In the genomic region with DNA sequence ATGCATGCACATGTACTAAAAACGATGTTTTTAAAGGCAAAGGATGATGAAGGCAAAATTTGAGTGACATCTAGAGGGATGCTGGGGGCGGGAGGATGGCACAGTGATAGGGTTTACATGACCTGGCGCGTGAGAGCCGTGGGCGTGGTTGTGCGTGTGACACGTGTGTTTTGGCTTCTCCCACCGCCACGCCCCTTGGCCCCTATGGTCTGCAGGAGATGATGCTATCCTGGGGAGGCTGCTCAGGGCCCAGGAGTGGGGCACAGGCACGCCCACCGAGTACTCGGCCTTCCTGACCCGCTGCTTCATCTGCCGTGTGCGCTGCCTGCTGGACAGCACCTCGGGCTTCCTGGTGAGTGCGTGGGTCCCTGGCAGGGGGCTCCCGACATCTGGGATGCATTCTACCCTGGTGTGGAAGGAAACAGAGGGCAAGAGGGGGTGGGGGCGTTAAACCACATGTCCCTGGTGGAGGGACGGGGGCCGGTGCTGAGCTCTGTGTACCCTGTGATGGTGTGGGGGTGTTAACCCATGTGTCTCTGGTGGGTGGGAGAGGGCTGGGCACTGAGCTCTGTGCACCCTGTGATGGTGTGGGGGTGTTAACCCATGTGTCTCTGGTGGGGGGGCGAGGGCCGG, we compare ENCODE assay signal across 17 cellular contexts. TPM values are rescaled to one million over a fixed set of nuclear protein-coding genes. Genes with fewer than 3 reads are reported as not detected.
DNase-seq lines count a peak whose midpoint lies in the region; ATAC-seq and TF ChIP-seq lines count a peak whose summit lies in the region.
"Had no signal": no experiment of that assay in that cellular context is flagged by ENCODE, and none has a peak within 500 bp of the region (broad histone marks: within the 10 kb centered on the region; RNA-seq: fewer than 3 reads in every experiment).

No MANE protein-coding gene starts in this region.

- in situ Hi-C loops in GM13976 (cut with MboI; ENCODE audit: low sequenced_read_pairs, unreplicated experiment) = no loop called here

- H3K9me3 ChIP-seq in endodermal cell (ENCODE audit: control insufficient read depth, low read length) = no peaks in the 10 kb centered on the region
- H3K9me3 ChIP-seq in tibial artery = no peaks in the 10 kb centered on the region
- H3K9me3 ChIP-seq: SK-N-SH had no signal

- H3K9ac ChIP-seq in endodermal cell (ENCODE audit: extremely low read depth, low read length, poor library complexity, severe bottlenecking) = no peak overlapping the region
- H3K9ac ChIP-seq: SK-N-SH had no signal

- intact Hi-C loops in cardiac septum (cut with DNase I) = no loop called here
- intact Hi-C loops in left ventricle myocardium superior (cut with micrococcal nuclease) = no loop called here
- intact Hi-C loops in tibial artery (cut with DNase I; ENCODE audit: low total_unique reads) = no loop called here

- H3K27ac ChIP-seq in endodermal cell (ENCODE audit: low read depth, low read length) = no peak overlapping the region
- no peak overlapping the region for H3K27ac ChIP-seq in tibial artery
- H3K27ac ChIP-seq: hepatocyte had no signal

- H3K36me3 Mint-ChIP-seq in endodermal cell (ENCODE audit: low read depth) = no peaks in the 10 kb centered on the region

- H3K4me3 ChIP-seq in NB4 (ENCODE audit: low read depth, low read length) (no peak overlapping the region), endodermal cell (ENCODE audit: low read length) (no peak overlapping the region), tibial artery (no peak overlapping the region)
- H3K4me3 ChIP-seq: cardiac muscle cell, hepatocyte had no signal

- H3K36me3 ChIP-seq in endodermal cell (ENCODE audit: control insufficient read depth, insufficient read depth, low read length) (no peaks in the 10 kb centered on the region), tibial artery (no peaks in the 10 kb centered on the region)
- H3K36me3 ChIP-seq: cardiac muscle cell had no signal

- no peaks in the 10 kb centered on the region for H3K27me3 ChIP-seq in endodermal cell (ENCODE audit: control insufficient read depth, insufficient read depth, low read length, poor library complexity, severe bottlenecking)
- no peaks in the 10 kb centered on the region for H3K27me3 ChIP-seq in tibial artery
- H3K27me3 ChIP-seq: cardiac muscle cell, hepatocyte had no signal

- H3K27ac Mint-ChIP-seq in endodermal cell = no peak overlapping the region

- H3K9me3 Mint-ChIP-seq in endodermal cell = no peaks in the 10 kb centered on the region
- H3K9me3 Mint-ChIP-seq: activated CD4-positive, alpha-beta T cell treated with anti-CD3 and anti-CD28 coated beads, Interleukin-2, amount 10 ng/mL, durations not matched to agents 7 days and 5 days had no signal

- DNase-seq in cardiac septum (ENCODE audit: low spot score) (peak; percentile 73), left ventricle myocardium superior (no peak), NB4 (ENCODE audit: low read depth) (peak; percentile 65), endodermal cell (peak; percentile 29), tibial artery (peak; percentile 12 to 55), SIG-M5 treated with dmso at 0.1 percent for 504 hours (lab: John Stamatoyannopoulos, UW; ENCODE audit: unreplicated experiment) (no peak), GM13976 (ENCODE audit: low spot score) (no peak)
- DNase-seq: activated CD4-positive, alpha-beta T cell treated with anti-CD3 and anti-CD28 coated beads, Interleukin-2, amount 10 ng/mL, durations not matched to agents 7 days and 5 days; effector CD8-positive, alpha-beta T cell; KG1; NCI-H1092; NCI-H748 treated with DMSO at 0.1 percent for 48 hours; SK-N-SH had no signal

- no peaks in the 10 kb centered on the region for H3K27me3 Mint-ChIP-seq in endodermal cell (ENCODE audit: insufficient read depth)
- H3K27me3 Mint-ChIP-seq: activated CD4-positive, alpha-beta T cell treated with anti-CD3 and anti-CD28 coated beads, Interleukin-2, amount 10 ng/mL, durations not matched to agents 7 days and 5 days had no signal

- no peak for ATAC-seq in left ventricle myocardium superior
- ATAC-seq in GM19351 (IDR thresholded peaks at IDR 0.05; ENCODE audit: unreplicated experiment) = no peak

- 91 to 94% methylated on average over 17 to 24 of the region's 24 CpGs for WGBS in endodermal cell (ENCODE audit: insufficient coverage in 1 of 2, insufficient read length in 1 of 2), 2 experiments

- no peak overlapping the region for H3K4me3 Mint-ChIP-seq in endodermal cell
- H3K4me3 Mint-ChIP-seq: activated CD4-positive, alpha-beta T cell treated with anti-CD3 and anti-CD28 coated beads, Interleukin-2, amount 10 ng/mL, durations not matched to agents 7 days and 5 days; neural crest cell had no signal

- H3K4me1 ChIP-seq in endodermal cell (ENCODE audit: control insufficient read depth, insufficient read depth, low read length) (no peaks in the 10 kb centered on the region), tibial artery (no peaks in the 10 kb centered on the region)

- TF ChIP-seq CTCF in NB4 (IDR thresholded peaks at IDR 0.05; ENCODE audit: low read depth, low read length) (no peak), endodermal cell (conservative IDR thresholded peaks at IDR 0.05) (no peak), tibial artery (IDR thresholded peaks at IDR 0.05) (no peak), GM13976 (IDR thresholded peaks at IDR 0.05; ENCODE audit: borderline replicate concordance, control extremely low read depth, extremely low read depth, insufficient read depth, missing control alignments) (no peak)

- TF ChIP-seq POLR2A in NB4 (IDR thresholded peaks at IDR 0.05; ENCODE audit: extremely low read depth, insufficient read length) = no peak

- no peaks in the 10 kb centered on the region for H3K4me1 Mint-ChIP-seq in endodermal cell

RNA-seq across cellular contexts. Expression of a gene that starts 19.2 kb away (rescaled TPM):
- total RNA-seq in cardiac septum = 42.9 TPM
- total RNA-seq in left ventricle myocardium superior = 49.1 TPM
- total RNA-seq in endodermal cell = 10 to 100 TPM; 38.6 to 53.7 TPM
- polyA plus RNA-seq in endodermal cell (2013, experiment 1 of 2) = 41.4 TPM
- polyA plus RNA-seq in endodermal cell (2013, experiment 2 of 2) = 38.3 TPM

Comparison
In these comparisons a context has a peak if more than half of its experiments do, and no peak if none do; other contexts are left out.
1. DNase-seq: peak in cardiac septum (single experiment), NB4 (single experiment), endodermal cell (single experiment) and tibial artery (2 of 2); none in left ventricle myocardium superior (single experiment), SIG-M5 treated with dmso at 0.1 percent for 504 hours (single experiment) and GM13976 (single experiment).